In the genomic region with DNA sequence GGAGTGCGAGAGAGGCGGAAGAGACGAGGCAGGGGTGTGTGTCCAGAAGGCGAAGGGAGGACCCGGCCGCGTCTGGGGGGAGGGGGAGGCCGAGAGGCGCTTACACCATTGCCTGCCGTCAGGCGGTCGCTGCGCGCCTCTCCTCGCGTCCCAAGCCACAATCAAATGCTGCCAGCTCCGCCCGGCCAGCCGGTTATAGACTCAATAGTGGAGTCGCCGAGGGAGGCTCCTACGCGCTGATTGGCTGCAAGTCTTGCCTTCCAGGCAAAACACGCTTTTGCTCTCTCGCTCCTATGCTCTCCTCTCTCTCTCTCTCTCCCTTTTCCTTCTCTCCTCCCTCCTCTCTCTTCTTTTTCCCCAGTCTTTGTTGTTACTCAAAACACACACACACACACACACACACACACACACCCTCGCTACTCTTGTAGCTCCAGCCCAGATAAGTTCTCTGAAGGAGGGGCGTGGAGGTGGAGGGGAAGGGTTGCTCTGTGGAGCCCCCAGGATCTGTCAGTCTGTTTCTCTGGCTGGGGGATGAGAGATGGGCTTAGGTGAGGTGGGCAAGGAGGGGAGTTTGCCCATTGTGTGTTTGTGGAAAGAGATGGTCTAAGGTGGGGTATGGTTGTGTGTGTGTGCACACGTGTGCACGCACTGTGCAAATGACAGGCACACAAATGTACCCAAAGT, we compare ENCODE assay signal across 8 cellular contexts. TPM values are rescaled to one million over a fixed set of nuclear protein-coding genes. Genes with fewer than 3 reads are reported as not detected.
DNase-seq lines count a peak whose midpoint lies in the region; ATAC-seq, FAIRE-seq and TF ChIP-seq lines count a peak whose summit lies in the region.

Gene DLX3, minus strand, starts transcription at position 170 of the 684 bp plus-strand sequence. CDS start 226 bp downstream, outside the sequence.

- no peak for TF ChIP-seq POLR2A in endothelial cell of umbilical vein (IDR thresholded peaks at IDR 0.05; ENCODE audit: low read depth, low read length)

- POLR2A ChIA-PET in endothelial cell of umbilical vein (lab: Charles Lee): no interaction called here

- H3K9me1 ChIP-seq in endothelial cell of umbilical vein (replicated peaks; ENCODE audit: control insufficient read depth, extremely low read depth, insufficient read depth, low read length): no peaks in the 10 kb centered on the region

- H3K9ac ChIP-seq in endothelial cell of umbilical vein (replicated peaks; ENCODE audit: extremely low read depth, insufficient read depth, low read length): no peak within 1 kb of the TSS

- no TSS peak for BruUV-seq in endothelial cell of umbilical vein (replicated peaks; lab: Mats Ljungman, UMichigan)

- dilution Hi-C loops in endothelial cell of umbilical vein (cut with MboI; ENCODE audit: extremely low pct_ligation_motif_present, low sequenced_read_pairs): no loop called here

- TF ChIP-seq CTCF in endothelial cell of umbilical vein (IDR thresholded peaks at IDR 0.05; ENCODE audit: extremely low read depth in 1 of 2, insufficient read depth in 1 of 2, low read depth in 1 of 2, low read length in 2 of 2): no peak

- DNase-seq in DMS114 treated with DMSO at 0.1 percent for 48 hours (lab: John Stamatoyannopoulos, UW; ENCODE audit: unreplicated experiment): peak; percentile 50
- DNase-seq in M059J (ENCODE audit: low read depth): peak; percentile 86
- DNase-seq in T1000 (lab: John Stamatoyannopoulos, UW): peak; percentile 62
- peak; percentile 45 for DNase-seq in endothelial cell of umbilical vein (ENCODE audit: low read depth, low spot score)
- DNase-seq in mucosa of gallbladder (ENCODE audit: low spot score): peak; percentile 68
- peak; percentile 88 for DNase-seq in ureter (ENCODE audit: low spot score)
- DNase-seq in midbrain (lab: John Stamatoyannopoulos, UW): no peak

- no peaks in the 10 kb centered on the region for H3K9me3 ChIP-seq in endothelial cell of umbilical vein (replicated peaks; ENCODE audit: control insufficient read depth, insufficient read depth, low read length)

- intact Hi-C loops in endothelial cell of umbilical vein (cut with micrococcal nuclease): no loop called here

- no peak for ATAC-seq in GM21737 (IDR thresholded peaks at IDR 0.05; ENCODE audit: unreplicated experiment)

- H4K20me1 ChIP-seq in endothelial cell of umbilical vein (replicated peaks; ENCODE audit: control insufficient read depth, extremely low read depth, insufficient read depth, low read length): no peaks in the 10 kb centered on the region

- H3K79me2 ChIP-seq in endothelial cell of umbilical vein (ENCODE audit: control insufficient read depth, insufficient read depth, low read length): no peaks in the 10 kb centered on the region

- CTCF ChIA-PET in endothelial cell of umbilical vein (lab: Charles Lee): interaction anchor here (0.7 to 10.5 kb wide), 13 partner anchors 8 to 428 kb away, joined by 3 to 590 read pairs (median 6); no protein-coding TSS in a partner anchor

- peaks cover 55 to 65% of the 10 kb centered on the region in 2 experiments for H3K27me3 ChIP-seq in endothelial cell of umbilical vein (ENCODE audit: control insufficient read depth in 2 of 2, insufficient read depth in 2 of 2, low read length in 2 of 2)

- H3K4me2 ChIP-seq in endothelial cell of umbilical vein (ENCODE audit: insufficient read depth, low read length): peak within 1 kb of the TSS; percentile 14

- FAIRE-seq in endothelial cell of umbilical vein (lab: Jason Lieb, UNC): peak; percentile 82

- H3K27ac ChIP-seq in endothelial cell of umbilical vein (ENCODE audit: insufficient read depth, low read depth, low read length): no peak within 1 kb of the TSS

- H3K36me3 ChIP-seq in endothelial cell of umbilical vein (ENCODE audit: control insufficient read depth in 2 of 2, extremely low read depth in 1 of 2, insufficient read depth in 2 of 2, low read length in 2 of 2): no peaks in the 10 kb centered on the region

- no peaks in the 10 kb centered on the region for H3K4me1 ChIP-seq in endothelial cell of umbilical vein (ENCODE audit: control insufficient read depth, extremely low read depth, insufficient read depth, low read length)

- H3K4me3 ChIP-seq in endothelial cell of umbilical vein (replicated peaks in 1 of 3; ENCODE audit: insufficient read depth in 1 of 3, low read depth in 1 of 3, low read length in 3 of 3): no peak within 1 kb of the TSS

- H2AFZ ChIP-seq in endothelial cell of umbilical vein (ENCODE audit: low read depth, low read length): no peak within 1 kb of the TSS

TF ChIP-seq in endothelial cell of umbilical vein, 7 proteins besides CTCF, POLR2A, EP300 and RAD21:
- no peak for TF ChIP-seq MAX (IDR thresholded peaks at IDR 0.05; ENCODE audit: insufficient read depth, insufficient read length)
- no peak for TF ChIP-seq GATA2 (IDR thresholded peaks at IDR 0.05; ENCODE audit: insufficient read depth, insufficient read length, low read depth, low read length)
- no peak for TF ChIP-seq POLR2AphosphoS5 (IDR thresholded peaks at IDR 0.05; ENCODE audit: insufficient read depth, low read depth, low read length)
- TF ChIP-seq MYC (IDR thresholded peaks at IDR 0.05; ENCODE audit: low read depth, low read length): no peak
- no peak for TF ChIP-seq EZH2 (IDR thresholded peaks at IDR 0.05; ENCODE audit: borderline replicate concordance, low read depth, low read length, severe bottlenecking)
- no peak for TF ChIP-seq JUN (IDR thresholded peaks at IDR 0.05; ENCODE audit: borderline replicate concordance, insufficient read depth, insufficient read length, low read depth)
- TF ChIP-seq FOS (IDR thresholded peaks at IDR 0.05; ENCODE audit: borderline replicate concordance, insufficient read depth, low read length): no peak

RNA-seq across cellular contexts. Expression of gene DLX3, which starts in this region (rescaled TPM):
- total RNA-seq in M059J (2014; rRNA removed; shearing (Covaris generic)): 0.15 and 0.96 TPM in 2 replicates
- total RNA-seq in endothelial cell of umbilical vein: not detected in 2 replicates
- polyA plus RNA-seq in endothelial cell of umbilical vein: not detected in 2 replicates
- not detected in 2 replicates for polyA plus RNA-seq in endothelial cell of umbilical vein (2011; cell fraction: cytosol; rRNA removed)
- polyA plus RNA-seq in endothelial cell of umbilical vein (2011; cell fraction: nucleus; rRNA removed): not detected in 2 replicates
- not detected in 2 replicates for polyA plus RNA-seq in endothelial cell of umbilical vein (2012)
- polyA minus RNA-seq in endothelial cell of umbilical vein: not detected in 2 replicates
- 0.61 TPM for polyA minus RNA-seq in endothelial cell of umbilical vein (2011; cell fraction: cytosol; rRNA and poly(A)+ RNA removed)
- polyA minus RNA-seq in endothelial cell of umbilical vein (2011; cell fraction: nucleus; rRNA and poly(A)+ RNA removed): not detected in 2 replicates
- total RNA-seq in mucosa of gallbladder: 0.26 TPM
- total RNA-seq in ureter: 1.1 TPM

Comparison
In these comparisons a context has a peak if more than half of its experiments do, and no peak if none do; other contexts are left out.
1. Peak in DNase-seq in M059J; RNA of the gene not detected or under 1 TPM.
2. Peak in DNase-seq and H3K4me2 ChIP-seq in endothelial cell of umbilical vein; RNA of the gene not detected or under 1 TPM.
3. Peak in DNase-seq in mucosa of gallbladder; RNA of the gene not detected or under 1 TPM.